In the genomic region with DNA sequence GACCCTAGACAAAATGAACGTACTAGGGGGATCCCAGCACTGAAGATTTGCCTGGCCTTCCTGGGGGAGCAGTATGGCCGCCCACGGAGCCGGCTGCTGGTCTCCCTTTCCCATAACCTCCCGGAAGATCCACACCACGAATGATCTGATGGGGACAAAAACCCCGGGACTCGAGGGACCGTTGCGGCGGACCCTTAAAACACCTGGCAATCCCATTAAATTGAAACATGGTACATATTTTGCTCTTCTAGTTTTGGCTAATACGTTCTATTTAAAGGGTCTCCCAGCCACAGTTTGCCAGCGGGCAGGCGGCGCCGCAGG, we compare ENCODE assay signal across 8 cellular contexts. TPM values are rescaled to one million over a fixed set of nuclear protein-coding genes. Genes with fewer than 3 reads are reported as not detected.
A peak's percentile ranks its signal among the peaks of the same experiment; 100 is the strongest.
DNase-seq lines count a peak whose midpoint lies in the region; ATAC-seq and TF ChIP-seq lines count a peak whose summit lies in the region.

No MANE protein-coding gene starts in this region.

- peak overlapping the region; percentile 20 for H3K27ac ChIP-seq in OCI-LY7 (ENCODE audit: low read depth, low read length, poor library complexity, severe bottlenecking)

- peak overlapping the region; percentile 68 for H3K4me2 ChIP-seq in OCI-LY7 (ENCODE audit: low read length)

- CTCF ChIA-PET in OCI-LY7 (lab: Charles Lee; ENCODE audit: unreplicated experiment), result no interaction called here

- no peaks in the 10 kb centered on the region for H3K79me2 ChIP-seq in OCI-LY7 (ENCODE audit: insufficient read depth, low read depth, low read length)

- no peaks in the 10 kb centered on the region for H3K36me3 Mint-ChIP-seq in progenitor cell of endocrine pancreas (ENCODE audit: insufficient read depth)

- H3K36me3 ChIP-seq in OCI-LY7 (ENCODE audit: insufficient read depth, low read length), result no peaks in the 10 kb centered on the region

- H3K9me2 ChIP-seq in OCI-LY7 (ENCODE audit: insufficient read depth, low read length), result no peaks in the 10 kb centered on the region

- DNase-seq in GM03348 (ENCODE audit: low spot score), result peak; percentile 15
- no peak for DNase-seq in OCI-LY7 (ENCODE audit: low spot score)
- no peak for DNase-seq in epithelial cell of proximal tubule (ENCODE audit: low read depth)
- DNase-seq in progenitor cell of endocrine pancreas (ENCODE audit: low spot score, unreplicated experiment), result no peak
- DNase-seq in NCI-H1436 treated with DMSO at 0.1 percent for 48 hours (lab: John Stamatoyannopoulos, UW), result no peak
- no peak for DNase-seq in stimulated activated CD4-positive, alpha-beta T cell treated with anti-CD3 and anti-CD28 coated beads, Interleukin-4, amount 100 ng/mL, for 1 hour

- peak overlapping the region; percentile 83 for H3K4me3 Mint-ChIP-seq in progenitor cell of endocrine pancreas (ENCODE audit: low read depth)

- H3K4me1 Mint-ChIP-seq in progenitor cell of endocrine pancreas (ENCODE audit: low read depth), result peaks cover 8% of the 10 kb centered on the region

- H3K4me1 ChIP-seq in OCI-LY7 (ENCODE audit: insufficient read depth, low read length, poor library complexity, severe bottlenecking), result peaks cover 29% of the 10 kb centered on the region

- H3K4me3 ChIP-seq in OCI-LY7 (ENCODE audit: low read depth, low read length, poor library complexity, severe bottlenecking), result peak overlapping the region; percentile 65
- H3K4me3 ChIP-seq in epithelial cell of proximal tubule (ENCODE audit: low read depth, low read length), result peak overlapping the region; percentile 89

- H3K9me3 Mint-ChIP-seq in progenitor cell of endocrine pancreas (ENCODE audit: low read depth), result no peaks in the 10 kb centered on the region

- ATAC-seq in HG02884 (IDR thresholded peaks at IDR 0.05; ENCODE audit: unreplicated experiment) (no peak), GM18517 (IDR thresholded peaks at IDR 0.05; ENCODE audit: unreplicated experiment) (no peak)

- H4K20me1 ChIP-seq in OCI-LY7 (ENCODE audit: insufficient read depth, low read length), result no peaks in the 10 kb centered on the region

- TF ChIP-seq CTCF in OCI-LY7 (conservative IDR thresholded peaks at IDR 0.05; ENCODE audit: low read length) (no peak), epithelial cell of proximal tubule (conservative IDR thresholded peaks at IDR 0.05; ENCODE audit: low read depth, low read length) (no peak), progenitor cell of endocrine pancreas (IDR thresholded peaks at IDR 0.05; ENCODE audit: unreplicated experiment) (no peak)

- H3K27ac Mint-ChIP-seq in progenitor cell of endocrine pancreas, result peak overlapping the region; percentile 91

- BruUV-seq in OCI-LY7 (replicated peaks; lab: Mats Ljungman, UMichigan), result no TSS peak

- peaks cover 4% of the 10 kb centered on the region for H3K27me3 Mint-ChIP-seq in progenitor cell of endocrine pancreas

- intact Hi-C loops in OCI-LY7 (cut with micrococcal nuclease; ENCODE audit: unreplicated experiment), result no loop called here

- POLR2A ChIA-PET in OCI-LY7 (lab: Charles Lee), result interaction anchor here (0.7 to 1.3 kb wide), 2 partner anchors 24 to 43 kb away, joined by 3 to 4 read pairs; no protein-coding TSS in a partner anchor

- H3K9me3 ChIP-seq in OCI-LY7 (ENCODE audit: low read length), result no peaks in the 10 kb centered on the region

- peak overlapping the region; percentile 92 for H2AFZ ChIP-seq in OCI-LY7 (ENCODE audit: low read length)

RNA-seq across cellular contexts. Expression of gene LCMT1, which starts 45.2 kb away (rescaled TPM):
- 19.4 and 31.3 TPM in 2 replicates for total RNA-seq in OCI-LY7 (2014; rRNA removed; shearing (Covaris generic))
- total RNA-seq in OCI-LY7 (2022) (41.1 and 42.0 TPM in 2 replicates), epithelial cell of proximal tubule (35.4 and 56.9 TPM in 2 replicates), progenitor cell of endocrine pancreas (71.8 and 74.7 TPM in 2 replicates)

RNA-seq across cellular contexts. Expression of gene ARHGAP17, which starts 51.2 kb away (rescaled TPM):
- total RNA-seq in OCI-LY7 (2014; rRNA removed; shearing (Covaris generic)), result 31.4 and 37.1 TPM in 2 replicates
- 89.3 and 95.1 TPM in 2 replicates for total RNA-seq in OCI-LY7 (2022)
- total RNA-seq in epithelial cell of proximal tubule, result 21.2 and 38.2 TPM in 2 replicates
- total RNA-seq in progenitor cell of endocrine pancreas, result 115 and 118 TPM in 2 replicates
